ENCODE assay signal across 11 cellular contexts in genomic region chr12:12839886-12840285, GRCh38. TPM values are rescaled to one million over a fixed set of nuclear protein-coding genes. Genes with fewer than 3 reads are reported as not detected.
DNase-seq lines count a peak whose midpoint lies in the region; ATAC-seq and TF ChIP-seq lines count a peak whose summit lies in the region.
"Had no signal": no experiment of that assay in that cellular context is flagged by ENCODE, and none has a peak within 500 bp of the region (broad histone marks: within the 10 kb centered on the region; RNA-seq: fewer than 3 reads in every experiment).

No MANE protein-coding gene starts in this region.

- TF ChIP-seq POLR2A in transverse colon (IDR thresholded peaks at IDR 0.05), result no peak

- CTCF ChIA-PET in activated naive CD4-positive, alpha-beta T cell treated with anti-CD3 and anti-CD28 coated beads for 36 hours (lab: Charles Lee), result no interaction called here

- H3K27me3 Mint-ChIP-seq in activated naive CD4-positive, alpha-beta T cell treated with anti-CD3 and anti-CD28 coated beads, Interleukin-2, amount 50 U/mL, for 24 hours, result no peaks in the 10 kb centered on the region
- H3K27me3 Mint-ChIP-seq in activated naive CD4-positive, alpha-beta T cell treated with anti-CD3 and anti-CD28 coated beads for 36 hours (ENCODE audit: low read depth), result no peaks in the 10 kb centered on the region
- H3K27me3 Mint-ChIP-seq in CD14-positive monocyte (ENCODE audit: low read depth in 3 of 3), result peaks cover 0 to 2% (median 0%) of the 10 kb centered on the region in 3 donors
- H3K27me3 Mint-ChIP-seq: natural killer cell treated with Interleukin-12 subunit alpha and Interleukin-12 subunit beta and Interleukin-15 and Interleukin-18, amount 100 ng/mL, for 72 hours had no signal

- no peaks in the 10 kb centered on the region for H3K9me3 Mint-ChIP-seq in activated naive CD4-positive, alpha-beta T cell treated with anti-CD3 and anti-CD28 coated beads, Interleukin-2, amount 50 U/mL, for 24 hours
- H3K9me3 Mint-ChIP-seq in activated naive CD4-positive, alpha-beta T cell treated with anti-CD3 and anti-CD28 coated beads for 36 hours, result no peaks in the 10 kb centered on the region
- H3K9me3 Mint-ChIP-seq in CD14-positive monocyte, result no peaks in the 10 kb centered on the region
- H3K9me3 Mint-ChIP-seq: natural killer cell treated with Interleukin-12 subunit alpha and Interleukin-12 subunit beta and Interleukin-15 and Interleukin-18, amount 100 ng/mL, for 72 hours had no signal

- WGBS in transverse colon (ENCODE audit: low coverage in 1 of 2), 2 donors, result 32 to 41% methylated on average over 4 to 5 of the region's 5 CpGs

- no peaks in the 10 kb centered on the region for H3K36me3 ChIP-seq in transverse colon

- peak; percentile 83 for ATAC-seq in SK-N-SH treated with all-trans-retinoic acid at 6 μM for 48 hours
- ATAC-seq in GM21717 (IDR thresholded peaks at IDR 0.05; ENCODE audit: unreplicated experiment), result no peak
- ATAC-seq: activated CD8-positive, alpha-beta T cell treated with anti-CD3 and anti-CD28 coated beads, Interleukin-2, amount 10 ng/mL, durations not matched to agents 7 days and 5 days; natural killer cell treated with Interleukin-12 subunit alpha and Interleukin-12 subunit beta and Interleukin-15 and Interleukin-18, amount 100 ng/mL, for 72 hours had no signal

- TF ChIP-seq CTCF in transverse colon (IDR thresholded peaks at IDR 0.05) (no peak), CD14-positive monocyte (IDR thresholded peaks at IDR 0.05) (no peak)

- peaks cover 29% of the 10 kb centered on the region for H3K4me1 Mint-ChIP-seq in activated naive CD4-positive, alpha-beta T cell treated with anti-CD3 and anti-CD28 coated beads, Interleukin-2, amount 50 U/mL, for 24 hours
- H3K4me1 Mint-ChIP-seq in activated naive CD4-positive, alpha-beta T cell treated with anti-CD3 and anti-CD28 coated beads for 36 hours (ENCODE audit: low read depth), result peaks cover 38% of the 10 kb centered on the region
- H3K4me1 Mint-ChIP-seq in CD14-positive monocyte, result peaks cover 4% of the 10 kb centered on the region

- H3K27me3 ChIP-seq in transverse colon, result no peaks in the 10 kb centered on the region
- H3K27me3 ChIP-seq: BLaER1 treated with 17β-estradiol and CSF1 and Interleukin-3, amounts not matched to agents 10 nM and 100 nM had no signal

- no peak overlapping the region for H3K4me3 Mint-ChIP-seq in activated naive CD4-positive, alpha-beta T cell treated with anti-CD3 and anti-CD28 coated beads, Interleukin-2, amount 50 U/mL, for 24 hours
- no peak overlapping the region for H3K4me3 Mint-ChIP-seq in activated naive CD4-positive, alpha-beta T cell treated with anti-CD3 and anti-CD28 coated beads for 36 hours
- H3K4me3 Mint-ChIP-seq in CD14-positive monocyte, result no peak overlapping the region
- H3K4me3 Mint-ChIP-seq: activated CD8-positive, alpha-beta T cell treated with anti-CD3 and anti-CD28 coated beads, Interleukin-2, amount 10 ng/mL, durations not matched to agents 7 days and 5 days; natural killer cell treated with Interleukin-12 subunit alpha and Interleukin-12 subunit beta and Interleukin-15 and Interleukin-18, amount 100 ng/mL, for 72 hours had no signal

- H3K36me3 Mint-ChIP-seq in activated naive CD4-positive, alpha-beta T cell treated with anti-CD3 and anti-CD28 coated beads, Interleukin-2, amount 50 U/mL, for 24 hours, result peaks cover 1% of the 10 kb centered on the region
- peaks cover 17% of the 10 kb centered on the region for H3K36me3 Mint-ChIP-seq in activated naive CD4-positive, alpha-beta T cell treated with anti-CD3 and anti-CD28 coated beads for 36 hours (ENCODE audit: low read depth)
- H3K36me3 Mint-ChIP-seq in CD14-positive monocyte, result peaks cover 4 to 8% of the 10 kb centered on the region in 2 donors
- H3K36me3 Mint-ChIP-seq: natural killer cell treated with Interleukin-12 subunit alpha and Interleukin-12 subunit beta and Interleukin-15 and Interleukin-18, amount 100 ng/mL, for 72 hours had no signal

- H3K4me3 ChIP-seq in transverse colon, result no peak overlapping the region
- H3K4me3 ChIP-seq: BLaER1 treated with 17β-estradiol and CSF1 and Interleukin-3, amounts not matched to agents 10 nM and 100 nM had no signal

- in situ Hi-C loops in transverse colon (cut with MboI; ENCODE audit: low pct_ligation_motif_present in 1 of 4, low pct_unique_long_range_greater_than_20kb in 1 of 4, low sequenced_read_pairs in 3 of 4), result loop anchor here in 2 of 4 donors (10.0 to 25.0 kb wide), 2 partner anchors 145 to 147 kb away; no protein-coding TSS in a partner anchor

- no peaks in the 10 kb centered on the region for H3K9me3 ChIP-seq in transverse colon
- H3K9me3 ChIP-seq: BLaER1 treated with 17β-estradiol and CSF1 and Interleukin-3, amounts not matched to agents 10 nM and 100 nM had no signal

- intact Hi-C loops in activated naive CD4-positive, alpha-beta T cell treated with anti-CD3 and anti-CD28 coated beads for 36 hours (cut with micrococcal nuclease), result loop anchor here (5.0 kb wide), 1 partner anchor 207 kb away; no protein-coding TSS in a partner anchor
- intact Hi-C loops in transverse colon (cut with DNase I; ENCODE audit: low total_unique reads), result no loop called here
- intact Hi-C loops in CD14-positive monocyte (cut with micrococcal nuclease), result no loop called here

- H3K27ac ChIP-seq in transverse colon, result peak overlapping the region in 3 of 4 donors; percentile 6 to 48 (median 47)
- H3K27ac ChIP-seq: BLaER1 treated with 17β-estradiol and CSF1 and Interleukin-3, amounts not matched to agents 10 nM and 100 nM had no signal

- peaks cover 4 to 39% (median 16%) of the 10 kb centered on the region in 4 donors for H3K4me1 ChIP-seq in transverse colon

- DNase-seq in activated naive CD4-positive, alpha-beta T cell treated with anti-CD3 and anti-CD28 coated beads for 36 hours, result no peak
- peak; percentile 87 for DNase-seq in foreskin melanocyte
- DNase-seq in transverse colon, result peak; percentile 87
- DNase-seq in CD14-positive monocyte (ENCODE audit: low spot score), result no peak
- DNase-seq in NCI-H187 treated with DMSO at 0.1 percent for 48 hours (lab: John Stamatoyannopoulos, UW), result no peak
- DNase-seq: activated CD8-positive, alpha-beta T cell treated with anti-CD3 and anti-CD28 coated beads, Interleukin-2, amount 10 ng/mL, durations not matched to agents 7 days and 5 days had no signal

- H3K27ac Mint-ChIP-seq in activated naive CD4-positive, alpha-beta T cell treated with anti-CD3 and anti-CD28 coated beads, Interleukin-2, amount 50 U/mL, for 24 hours, result peak overlapping the region; percentile 1
- no peak overlapping the region for H3K27ac Mint-ChIP-seq in activated naive CD4-positive, alpha-beta T cell treated with anti-CD3 and anti-CD28 coated beads for 36 hours
- peak overlapping the region in 1 of 7 donors; percentile 74 for H3K27ac Mint-ChIP-seq in CD14-positive monocyte
- H3K27ac Mint-ChIP-seq: natural killer cell treated with Interleukin-12 subunit alpha and Interleukin-12 subunit beta and Interleukin-15 and Interleukin-18, amount 100 ng/mL, for 72 hours had no signal

- TF ChIP-seq EP300 in transverse colon (IDR thresholded peaks at IDR 0.05; ENCODE audit: low read depth), result no peak

TF ChIP-seq in SK-N-SH treated with all-trans-retinoic acid at 6 μM for 48 hours, 23 proteins besides CTCF, POLR2A, EP300 and RAD21:
- TF ChIP-seq CREB5 (CRISPR knock-in tag; IDR thresholded peaks at IDR 0.05; ENCODE audit: low read depth) (no peak), ISL1 (CRISPR knock-in tag; IDR thresholded peaks at IDR 0.05) (peak; percentile 48), ESRRG (CRISPR knock-in tag; IDR thresholded peaks at IDR 0.05) (no peak), ZC3H10 (CRISPR knock-in tag; IDR thresholded peaks at IDR 0.05) (no peak), ZNF8 (CRISPR knock-in tag; IDR thresholded peaks at IDR 0.05) (no peak), CSDC2 (CRISPR knock-in tag; IDR thresholded peaks at IDR 0.05) (no peak), POU6F1 (CRISPR knock-in tag; IDR thresholded peaks at IDR 0.05; ENCODE audit: borderline replicate concordance, low read depth) (no peak), ARNTL (CRISPR knock-in tag; IDR thresholded peaks at IDR 0.05; ENCODE audit: borderline replicate concordance, low read depth) (no peak)
TF ChIP-seq in SK-N-SH treated with all-trans-retinoic acid at 6 μM for 48 hours: peak in this region for 1.

RNA-seq across cellular contexts. Expression of gene DDX47, which starts 26.7 kb away (rescaled TPM):
- total RNA-seq in activated naive CD4-positive, alpha-beta T cell treated with anti-CD3 and anti-CD28 coated beads for 36 hours, result 10 to 100 TPM; 86.6 to 87.3 TPM
- 10 to 100 TPM; 22.1 to 47.8 (median 31.8) TPM for total RNA-seq in transverse colon
- 10 to 100 TPM; 30.1 to 35.2 TPM for polyA plus RNA-seq in CD14-positive monocyte

RNA-seq across cellular contexts. Expression of gene GPRC5A, which starts 51.5 kb away (rescaled TPM):
- under 1 TPM; 0.24 to 0.64 TPM for total RNA-seq in activated naive CD4-positive, alpha-beta T cell treated with anti-CD3 and anti-CD28 coated beads for 36 hours
- 100 to 1,000 TPM in 3 of 4 donors, 1 to 10 TPM in 1; 7.0 to 166 (median 116) TPM for total RNA-seq in transverse colon
- not detected for polyA plus RNA-seq in CD14-positive monocyte
- total RNA-seq: activated CD8-positive, alpha-beta T cell treated with anti-CD3 and anti-CD28 coated beads, Interleukin-2, amount 10 ng/mL, durations not matched to agents 7 days and 5 days; natural killer cell treated with Interleukin-12 subunit alpha and Interleukin-12 subunit beta and Interleukin-15 and Interleukin-18, amount 100 ng/mL, for 72 hours had no signal

RNA-seq across cellular contexts. Expression of gene APOLD1, which starts 54.4 kb away (rescaled TPM):
- total RNA-seq in activated naive CD4-positive, alpha-beta T cell treated with anti-CD3 and anti-CD28 coated beads for 36 hours, result 1 to 10 TPM in 1 of 2 experiments, under 1 TPM in 1; 0.88 to 1.3 TPM
- 10 to 100 TPM in 2 of 4 donors, 1 to 10 TPM in 2; 3.0 to 11.3 (median 7.7) TPM for total RNA-seq in transverse colon
- polyA plus RNA-seq in CD14-positive monocyte, result under 1 TPM in 1 of 2 donors, not detected in 1; 0.08 TPM

Comparison
In these comparisons a context has a peak if more than half of its experiments do, and no peak if none do; other contexts are left out.
1. DNase-seq: peak in foreskin melanocyte (single experiment) and transverse colon (single experiment); none in activated naive CD4-positive, alpha-beta T cell treated with anti-CD3 and anti-CD28 coated beads for 36 hours (single experiment), CD14-positive monocyte (single experiment) and NCI-H187 treated with DMSO at 0.1 percent for 48 hours (single experiment).
2. RNA of gene GPRC5A, which starts 51.5 kb away (total RNA-seq): 7.0 to 166 TPM in transverse colon; 0.24 to 0.64 TPM in activated naive CD4-positive, alpha-beta T cell treated with anti-CD3 and anti-CD28 coated beads for 36 hours; every median in the first group is over 4 times any median in the second.